In the genomic region with DNA sequence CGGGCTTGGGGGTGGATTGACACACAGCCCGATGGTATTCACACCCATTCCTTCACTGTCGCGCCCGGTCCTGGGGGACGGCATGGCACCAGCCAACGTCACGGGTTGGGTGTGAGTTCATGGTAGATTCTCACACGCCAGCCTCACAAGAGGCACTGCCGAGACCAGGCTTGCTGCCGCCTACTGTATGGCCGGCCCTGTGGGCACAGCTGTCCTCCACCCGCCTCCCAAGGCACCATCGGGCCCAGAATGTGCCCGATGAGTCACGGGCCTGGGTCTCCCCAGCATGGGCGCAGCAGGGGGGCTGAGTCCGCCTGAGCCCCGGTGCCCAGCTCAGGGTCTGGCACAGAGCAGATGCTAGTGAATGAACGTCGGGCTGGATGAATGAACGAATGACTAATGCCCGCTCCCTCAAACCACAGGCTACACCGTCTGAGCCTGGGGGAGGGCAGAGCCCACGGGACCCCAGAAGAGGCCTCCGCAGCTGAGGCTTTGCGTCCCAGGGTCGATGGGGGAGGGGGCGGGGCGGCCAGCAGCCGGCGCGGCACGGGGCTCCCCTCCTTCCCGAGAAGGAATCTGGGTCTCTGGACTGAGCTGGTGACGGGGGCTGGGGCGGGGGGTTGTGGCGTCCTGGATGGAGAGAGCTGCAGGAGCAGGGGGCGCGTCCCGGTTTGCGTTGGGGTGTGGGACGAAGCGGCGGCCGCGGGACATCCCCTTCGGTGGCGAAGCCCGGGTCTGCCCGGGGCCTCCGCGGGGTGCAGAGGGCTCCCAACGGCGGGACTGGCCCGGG, we compare ENCODE assay signal across 8 cellular contexts. TPM values are rescaled to one million over a fixed set of nuclear protein-coding genes. Genes with fewer than 3 reads are reported as not detected.
DNase-seq lines count a peak whose midpoint lies in the region; ATAC-seq lines count a peak whose summit lies in the region.

No MANE protein-coding gene starts in this region.

- no peaks in the 10 kb centered on the region for H3K9me3 Mint-ChIP-seq in T-helper 2 cell treated with Interferon-gamma antibody and Interleukin-4, amounts not matched to agents 5 μg/mL and 100 μg/mL, for 36 hours
- no peaks in the 10 kb centered on the region for H3K9me3 Mint-ChIP-seq in activated T-helper 1 cell treated with anti-CD3 and anti-CD28 coated beads, Interleukin-12 subunit alpha, Interleukin-12 subunit beta, Interleukin-2, Interleukin-4 antibody, amounts not matched to agents 30 ng/mL and 10 ng/mL and 1 ng/mL, durations not matched to agents 14 hours and 24 hours and 36 hours

- no peaks in the 10 kb centered on the region for H3K36me3 ChIP-seq in rectal smooth muscle tissue (ENCODE audit: control insufficient read depth, insufficient read depth, low read length)

- DNase-seq in T-helper 2 cell treated with Interferon-gamma antibody and Interleukin-4, amounts not matched to agents 5 μg/mL and 100 μg/mL, for 36 hours (ENCODE audit: low spot score): no peak
- DNase-seq in T-helper 2 cell: no peak
- DNase-seq in activated T-helper 1 cell treated with anti-CD3 and anti-CD28 coated beads, Interleukin-12 subunit alpha, Interleukin-12 subunit beta, Interleukin-2, Interleukin-4 antibody, amounts not matched to agents 30 ng/mL and 10 ng/mL and 1 ng/mL, durations not matched to agents 14 hours and 24 hours and 36 hours (ENCODE audit: low spot score): no peak
- DNase-seq in left ventricle myocardium superior: peak; percentile 38
- no peak for DNase-seq in epidermal melanocyte (ENCODE audit: insufficient read length, low spot score)

- intact Hi-C loops in activated T-helper 1 cell treated with anti-CD3 and anti-CD28 coated beads, Interleukin-12 subunit alpha, Interleukin-12 subunit beta, Interleukin-2, Interleukin-4 antibody, amounts not matched to agents 30 ng/mL and 10 ng/mL and 1 ng/mL, durations not matched to agents 14 hours and 24 hours and 36 hours (cut with micrococcal nuclease): loop anchor here (2.0 to 5.0 kb wide), 2 partner anchors 19 to 87 kb away; a partner anchor contains a TSS
- intact Hi-C loops in left ventricle myocardium superior (cut with micrococcal nuclease): no loop called here

- peaks cover 5% of the 10 kb centered on the region for H3K4me1 ChIP-seq in rectal smooth muscle tissue (ENCODE audit: control insufficient read depth, insufficient read depth, low read length)

- no peak overlapping the region for H3K27ac Mint-ChIP-seq in T-helper 2 cell treated with Interferon-gamma antibody and Interleukin-4, amounts not matched to agents 5 μg/mL and 100 μg/mL, for 36 hours
- H3K27ac Mint-ChIP-seq in activated T-helper 1 cell treated with anti-CD3 and anti-CD28 coated beads, Interleukin-12 subunit alpha, Interleukin-12 subunit beta, Interleukin-2, Interleukin-4 antibody, amounts not matched to agents 30 ng/mL and 10 ng/mL and 1 ng/mL, durations not matched to agents 14 hours and 24 hours and 36 hours: no peak overlapping the region

- H3K36me3 Mint-ChIP-seq in T-helper 2 cell treated with Interferon-gamma antibody and Interleukin-4, amounts not matched to agents 5 μg/mL and 100 μg/mL, for 36 hours (ENCODE audit: low read depth): no peaks in the 10 kb centered on the region
- H3K36me3 Mint-ChIP-seq in activated T-helper 1 cell treated with anti-CD3 and anti-CD28 coated beads, Interleukin-12 subunit alpha, Interleukin-12 subunit beta, Interleukin-2, Interleukin-4 antibody, amounts not matched to agents 30 ng/mL and 10 ng/mL and 1 ng/mL, durations not matched to agents 14 hours and 24 hours and 36 hours (ENCODE audit: low read depth): no peaks in the 10 kb centered on the region

- H3K27ac ChIP-seq in rectal smooth muscle tissue (ENCODE audit: low read depth, low read length): peak overlapping the region; percentile 82

- peak; percentile 61 for ATAC-seq in left ventricle myocardium superior
- no peak for ATAC-seq in GM18498 (IDR thresholded peaks at IDR 0.05; ENCODE audit: unreplicated experiment)
- ATAC-seq in HG03045 (IDR thresholded peaks at IDR 0.05; ENCODE audit: unreplicated experiment): no peak

- H3K4me3 Mint-ChIP-seq in T-helper 2 cell treated with Interferon-gamma antibody and Interleukin-4, amounts not matched to agents 5 μg/mL and 100 μg/mL, for 36 hours: peak overlapping the region; percentile 63
- peak overlapping the region; percentile 64 for H3K4me3 Mint-ChIP-seq in activated T-helper 1 cell treated with anti-CD3 and anti-CD28 coated beads, Interleukin-12 subunit alpha, Interleukin-12 subunit beta, Interleukin-2, Interleukin-4 antibody, amounts not matched to agents 30 ng/mL and 10 ng/mL and 1 ng/mL, durations not matched to agents 14 hours and 24 hours and 36 hours

- H3K9ac ChIP-seq in rectal smooth muscle tissue (ENCODE audit: low read length): no peak overlapping the region

- peaks cover 55% of the 10 kb centered on the region for H3K27me3 Mint-ChIP-seq in T-helper 2 cell treated with Interferon-gamma antibody and Interleukin-4, amounts not matched to agents 5 μg/mL and 100 μg/mL, for 36 hours (ENCODE audit: low read depth)
- peaks cover 54% of the 10 kb centered on the region for H3K27me3 Mint-ChIP-seq in activated T-helper 1 cell treated with anti-CD3 and anti-CD28 coated beads, Interleukin-12 subunit alpha, Interleukin-12 subunit beta, Interleukin-2, Interleukin-4 antibody, amounts not matched to agents 30 ng/mL and 10 ng/mL and 1 ng/mL, durations not matched to agents 14 hours and 24 hours and 36 hours (ENCODE audit: insufficient read depth)

- H3K4me1 Mint-ChIP-seq in T-helper 2 cell treated with Interferon-gamma antibody and Interleukin-4, amounts not matched to agents 5 μg/mL and 100 μg/mL, for 36 hours (ENCODE audit: low read depth): peaks cover 4% of the 10 kb centered on the region
- peaks cover 5% of the 10 kb centered on the region for H3K4me1 Mint-ChIP-seq in activated T-helper 1 cell treated with anti-CD3 and anti-CD28 coated beads, Interleukin-12 subunit alpha, Interleukin-12 subunit beta, Interleukin-2, Interleukin-4 antibody, amounts not matched to agents 30 ng/mL and 10 ng/mL and 1 ng/mL, durations not matched to agents 14 hours and 24 hours and 36 hours (ENCODE audit: low read depth)

- peaks cover 3% of the 10 kb centered on the region for H3K27me3 ChIP-seq in rectal smooth muscle tissue (ENCODE audit: control insufficient read depth, insufficient read depth, low read length)

- peak overlapping the region; percentile 56 for H3K4me3 ChIP-seq in rectal smooth muscle tissue (ENCODE audit: low read length)

RNA-seq across cellular contexts. Expression of a gene that starts 0.8 kb away (rescaled TPM):
- 0.65 and 0.81 TPM in 2 replicates for total RNA-seq in activated T-helper 1 cell treated with anti-CD3 and anti-CD28 coated beads, Interleukin-12 subunit alpha, Interleukin-12 subunit beta, Interleukin-2, Interleukin-4 antibody, amounts not matched to agents 30 ng/mL and 10 ng/mL and 1 ng/mL, durations not matched to agents 14 hours and 24 hours and 36 hours
- 0.59 TPM for total RNA-seq in left ventricle myocardium superior
